10 cellular contexts compared by ENCODE assay signal in the genomic region with DNA sequence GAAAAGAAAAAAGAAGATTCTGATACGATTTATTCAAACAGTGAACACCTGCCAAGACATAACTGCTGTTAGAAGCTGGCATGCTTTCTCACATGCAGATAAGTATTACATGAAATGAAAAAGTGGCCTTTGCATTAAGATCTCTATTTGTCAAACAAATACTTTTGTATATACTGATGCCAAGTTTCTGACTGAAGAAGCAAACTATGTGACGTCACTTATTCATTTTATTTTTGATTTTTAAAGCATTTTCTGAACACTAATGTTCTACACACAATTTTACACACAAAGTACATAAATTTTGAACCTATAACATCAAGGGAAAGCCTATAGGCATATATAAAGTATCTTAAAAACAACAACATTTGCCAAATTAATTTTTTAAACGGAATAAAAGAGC.
"Had no signal": no experiment of that assay in that cellular context is flagged by ENCODE, and none has a peak within 500 bp of the region (broad histone marks: within the 10 kb centered on the region; RNA-seq: fewer than 3 reads in every experiment).

No MANE protein-coding gene starts in this region.

- H3K4me2 ChIP-seq: GM23338 had no signal

- H3K27ac ChIP-seq: GM23248 had no signal

- ATAC-seq: GM23338, HCT116 had no signal

- H3K9me3 ChIP-seq: HAP-1 had no signal

- FAIRE-seq: H1 had no signal

- H3K9ac ChIP-seq: GM23248 had no signal

- H3K36me3 ChIP-seq: HAP-1 had no signal

- DNase-seq: GM23248, GOT3, H7, H9, HCEC 1CT, HFFc6 had no signal

- H2AFZ ChIP-seq: GM23248, GM23338 had no signal

- H3K4me3 ChIP-seq: GM23248, GM23338, HAP-1 had no signal
